ENCODE assay signal across 16 cellular contexts in genomic region chr1:230415405-230416119, GRCh38. TPM values are rescaled to one million over a fixed set of nuclear protein-coding genes. Genes with fewer than 3 reads are reported as not detected.
"Had no signal": no experiment of that assay in that cellular context is flagged by ENCODE, and none has a peak within 500 bp of the region (broad histone marks: within the 10 kb centered on the region; RNA-seq: fewer than 3 reads in every experiment).

No MANE protein-coding gene starts in this region.

- DNase-seq: activated CD8-positive, alpha-beta memory T cell treated with anti-CD3 and anti-CD28 coated beads, Interleukin-2, amount 50 U/mL, for 48 hours; activated CD8-positive, alpha-beta T cell treated with anti-CD3 and anti-CD28 coated beads for 36 hours; aorta; dorsolateral prefrontal cortex; mammary epithelial cell; natural killer cell; psoas muscle; stimulated activated CD4-positive, alpha-beta T cell treated with anti-CD3 and anti-CD28 coated beads, Interleukin-4, amount 100 ng/mL, for 4 hours; stimulated activated naive CD8-positive, alpha-beta T cell treated with anti-CD3 and anti-CD28 coated beads, Interleukin-15, amount 100 ng/mL, for 72 hours; T-helper 9 cell had no signal

- FAIRE-seq: urothelium cell line had no signal

- H3K27ac ChIP-seq: breast epithelium, esophagus muscularis mucosa, psoas muscle, thoracic aorta, VCaP had no signal

- H3K4me1 ChIP-seq: breast epithelium, esophagus muscularis mucosa, psoas muscle had no signal

- H3K36me3 ChIP-seq: breast epithelium, esophagus muscularis mucosa, thoracic aorta had no signal

- ATAC-seq: activated CD8-positive, alpha-beta T cell treated with anti-CD3 and anti-CD28 coated beads for 36 hours; natural killer cell; stimulated activated naive CD8-positive, alpha-beta T cell treated with anti-CD3 and anti-CD28 coated beads, Interleukin-15, amount 100 ng/mL, for 72 hours had no signal

- H3K9me3 ChIP-seq: breast epithelium, esophagus muscularis mucosa, psoas muscle, thoracic aorta had no signal

- H3K4me3 ChIP-seq: breast epithelium, esophagus muscularis mucosa, psoas muscle, thoracic aorta had no signal

- H3K27me3 ChIP-seq: dorsolateral prefrontal cortex had no signal

RNA-seq across cellular contexts. Expression of gene PGBD5, which starts 10.6 kb away (rescaled TPM):
- total RNA-seq: activated CD8-positive, alpha-beta T cell treated with anti-CD3 and anti-CD28 coated beads for 36 hours; fibroblast of villous mesenchyme had no signal
- polyA plus RNA-seq: mammary epithelial cell had no signal
